8 cellular contexts compared by ENCODE assay signal in the genomic region with DNA sequence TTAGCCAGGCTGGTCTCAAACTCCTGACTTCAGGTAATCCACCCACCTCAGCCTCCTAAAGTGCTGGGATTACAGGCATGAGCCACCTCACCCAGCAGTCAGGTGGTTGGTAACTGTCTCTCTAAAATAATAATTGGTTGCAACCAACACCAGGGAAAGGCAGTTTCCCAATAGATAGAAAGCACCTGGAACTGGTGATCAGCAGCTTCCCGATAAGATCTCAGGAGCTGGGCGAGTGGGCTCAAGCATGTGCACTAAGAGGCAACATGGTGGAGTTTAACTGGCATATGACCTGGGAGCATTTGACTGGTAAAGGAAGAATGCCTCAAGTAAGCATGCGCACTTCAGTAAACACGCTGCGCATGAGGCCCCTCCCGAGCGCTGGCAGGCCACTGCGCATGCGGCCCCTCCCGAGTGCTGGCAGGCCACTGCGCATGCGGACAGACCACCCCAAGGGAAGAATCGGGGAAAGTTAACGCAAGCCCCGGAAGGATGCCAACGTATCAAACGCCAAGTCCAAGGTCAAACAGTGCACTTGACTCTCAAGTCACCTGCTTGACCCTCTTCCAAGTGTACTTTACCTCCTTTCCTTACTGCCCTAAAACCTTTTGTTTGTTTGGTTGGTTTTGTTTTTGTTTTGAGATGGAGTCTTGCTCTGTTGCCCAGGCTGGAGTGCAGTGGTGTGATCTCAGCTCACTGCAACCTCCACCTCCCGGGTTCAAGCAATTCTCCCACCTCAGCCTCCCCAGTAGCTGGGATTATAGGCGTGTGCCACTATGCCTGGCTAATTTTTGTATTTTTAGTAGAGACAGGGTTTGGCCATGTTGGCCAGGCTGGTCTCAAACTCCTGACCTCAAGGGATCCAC. TPM values are rescaled to one million over a fixed set of nuclear protein-coding genes. Genes with fewer than 3 reads are reported as not detected.
DNase-seq lines count a peak whose midpoint lies in the region; ATAC-seq and TF ChIP-seq lines count a peak whose summit lies in the region.
"Not testable (repeated sequence)": the region's sequence is repeated elsewhere in the genome, so short reads cannot be mapped to it uniquely, and the experiment has no call there.

No MANE protein-coding gene starts in this region.

- not testable (repeated sequence) for H3K27ac ChIP-seq in ACC112 (ENCODE audit: low read depth, low read length); SK-N-SH (ENCODE audit: low read depth in 2 of 2, low read length in 1 of 2); left ventricle myocardium inferior (replicated peaks)

- DNase-seq in SK-N-SH, result peak; percentile 91
- peak; percentile 65 to 76 for DNase-seq in activated T-cell treated with anti-CD3 and anti-CD28 coated beads, Interleukin-2, amount 50 U/mL, for 48 hours
- peak; percentile 59 for DNase-seq in cerebellar cortex (ENCODE audit: low spot score)
- peak; percentile 73 for DNase-seq in left ventricle myocardium inferior
- DNase-seq in omental fat pad (ENCODE audit: low spot score), result peak; percentile 32
- DNase-seq in stimulated activated CD4-positive, alpha-beta T cell treated with anti-CD3 and anti-CD28 coated beads, TNF-alpha, amount 100 ng/mL, for 48 hours (ENCODE audit: low read depth in 3 of 3), result peak in 2 of 3 donors; percentile 38 to 60

- H3K9me2 ChIP-seq in SK-N-SH, result not testable (repeated sequence)

- not testable (repeated sequence) for H3K4me1 ChIP-seq in ACC112 (ENCODE audit: control insufficient read depth, insufficient read depth, low read length, unreplicated experiment); SK-N-SH (ENCODE audit: control insufficient read depth in 1 of 2, insufficient read depth in 2 of 2, low read depth in 1 of 2, low read length in 1 of 2); left ventricle myocardium inferior

- not testable (repeated sequence) for H4K20me1 ChIP-seq in SK-N-SH (ENCODE audit: insufficient read depth)

- H3K27me3 ChIP-seq in ACC112 (ENCODE audit: insufficient read depth, low read length); SK-N-SH (ENCODE audit: insufficient read depth); left ventricle myocardium inferior (ENCODE audit: low read depth): not testable (repeated sequence)

- 10% methylated on average over 19 of the region's 19 CpGs for WGBS in SK-N-SH (ENCODE audit: low lambda C conversion rate)

- POLR2A ChIA-PET in SK-N-SH (lab: Yijun Ruan, JAX), result not testable (repeated sequence)

- H3K79me2 ChIP-seq in ACC112 (ENCODE audit: control insufficient read depth, insufficient read depth, low read length, unreplicated experiment); SK-N-SH (ENCODE audit: insufficient read depth): not testable (repeated sequence)

- CTCF ChIA-PET in SK-N-SH (lab: Yijun Ruan, JAX), result not testable (repeated sequence)

- not testable (repeated sequence) for H3K36me3 ChIP-seq in ACC112 (ENCODE audit: insufficient read depth, low read length); SK-N-SH (replicated peaks in 1 of 2; ENCODE audit: control insufficient read depth in 1 of 2, insufficient read depth in 2 of 2, low read length in 1 of 2); left ventricle myocardium inferior

- peak overlapping the region; percentile 29 for H3K4me3 ChIP-seq in ACC112 (ENCODE audit: low read depth, low read length)
- peak overlapping the region; percentile 15 to 30; a peak in 3 of 4 replicates for H3K4me3 ChIP-seq in SK-N-SH (ENCODE audit: low read depth in 2 of 2, low read length in 1 of 2)
- H3K4me3 ChIP-seq in left ventricle myocardium inferior, result peak overlapping the region; percentile 43

- intact Hi-C loops in left ventricle myocardium inferior (cut with micrococcal nuclease), result not testable (repeated sequence)

- ATAC-seq in GM19035 (IDR thresholded peaks at IDR 0.05; ENCODE audit: unreplicated experiment), result peak; percentile 58
- ATAC-seq in omental fat pad (ENCODE audit: low FRiP score), result not testable (repeated sequence)

- H2AFZ ChIP-seq in ACC112 (ENCODE audit: low read length, unreplicated experiment), result not testable (repeated sequence)
- peak overlapping the region; percentile 96 for H2AFZ ChIP-seq in SK-N-SH (ENCODE audit: low read depth)

- not testable (repeated sequence) for TF ChIP-seq CTCF in SK-N-SH (IDR thresholded peaks at IDR 0.05); left ventricle myocardium inferior (IDR thresholded peaks at IDR 0.05; ENCODE audit: borderline replicate concordance); omental fat pad (IDR thresholded peaks at IDR 0.05)

- not testable (repeated sequence) for H3K9ac ChIP-seq in SK-N-SH

- H3K9me3 ChIP-seq in SK-N-SH; left ventricle myocardium inferior (replicated peaks): not testable (repeated sequence)

- not testable (repeated sequence) for H3F3A ChIP-seq in SK-N-SH (replicated peaks; ENCODE audit: insufficient read depth)

- TF ChIP-seq RAD21 in SK-N-SH (IDR thresholded peaks at IDR 0.05; ENCODE audit: low read length), result not testable (repeated sequence)

- not testable (repeated sequence) for TF ChIP-seq EP300 in SK-N-SH (IDR thresholded peaks at IDR 0.05; ENCODE audit: borderline replicate concordance in 1 of 2, low read depth in 1 of 2, low read length in 1 of 2)

- H3K4me2 ChIP-seq in SK-N-SH, result peak overlapping the region; percentile 48

TF ChIP-seq in SK-N-SH, 30 proteins besides CTCF, POLR2A, EP300 and RAD21:
- TF ChIP-seq, protein P1, sequence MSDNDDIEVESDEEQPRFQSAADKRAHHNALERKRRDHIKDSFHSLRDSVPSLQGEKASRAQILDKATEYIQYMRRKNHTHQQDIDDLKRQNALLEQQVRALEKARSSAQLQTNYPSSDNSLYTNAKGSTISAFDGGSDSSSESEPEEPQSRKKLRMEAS (IDR thresholded peaks at IDR 0.05; ENCODE audit: low read depth), result peak; percentile 83
- TF ChIP-seq TAF1 (IDR thresholded peaks at IDR 0.05; ENCODE audit: borderline replicate concordance, low read depth, low read length), result 0 out of 2 replicates have a peak, but pooled peaks have one; percentile 17
- TF ChIP-seq NRF1 (IDR thresholded peaks at IDR 0.05; ENCODE audit: low read depth, low read length), result peak; percentile 95
- TF ChIP-seq POLR2AphosphoS5 (IDR thresholded peaks at IDR 0.05; ENCODE audit: low read depth, low read length), result peak; percentile 81

RNA-seq across cellular contexts. Expression of a gene that starts 34.2 kb away (rescaled TPM):
- polyA plus RNA-seq in SK-N-SH (2012; rRNA removed), result 1.4 and 1.8 TPM in 2 replicates
- polyA plus RNA-seq in SK-N-SH (2012; cell fraction: cytosol; rRNA removed), result 0.59 and 1.4 TPM in 2 replicates
- polyA plus RNA-seq in SK-N-SH (2012; cell fraction: nucleus; rRNA removed), result 0.67 and 0.89 TPM in 2 replicates
- 0.11 TPM for total RNA-seq in left ventricle myocardium inferior
- 1 to 10 TPM in 1 of 4 donors, under 1 TPM in 3; 0.65 to 1.1 (median 0.94) TPM for total RNA-seq in omental fat pad

Comparison
In these comparisons a context has a peak if more than half of its experiments do, and no peak if none do; other contexts are left out.
1. DNase-seq: peak in every context shown above with its lines; median percentile 91 in SK-N-SH; 73 in left ventricle myocardium inferior; 70 in activated T-cell treated with anti-CD3 and anti-CD28 coated beads, Interleukin-2, amount 50 U/mL, for 48 hours; 59 in cerebellar cortex; 49 in stimulated activated CD4-positive, alpha-beta T cell treated with anti-CD3 and anti-CD28 coated beads, TNF-alpha, amount 100 ng/mL, for 48 hours; 32 in omental fat pad.